Comparison of ENCODE assay signal across 30 cellular contexts in genomic region chr18:40874233-40874632, GRCh38.
A peak's percentile ranks its signal among the peaks of the same experiment; 100 is the strongest.
DNase-seq lines count a peak whose midpoint lies in the region; ATAC-seq and TF ChIP-seq lines count a peak whose summit lies in the region.
"Had no signal": no experiment of that assay in that cellular context is flagged by ENCODE, and none has a peak within 500 bp of the region (broad histone marks: within the 10 kb centered on the region; RNA-seq: fewer than 3 reads in every experiment).

No MANE protein-coding gene starts in this region.

- no peaks in the 10 kb centered on the region for H3K36me3 ChIP-seq in breast epithelium
- no peaks in the 10 kb centered on the region for H3K36me3 ChIP-seq in mammary epithelial cell (ENCODE audit: insufficient read depth, low read length)
- no peaks in the 10 kb centered on the region for H3K36me3 ChIP-seq in neuronal stem cell (replicated peaks in 1 of 2; ENCODE audit: control insufficient read depth in 2 of 2, insufficient read depth in 2 of 2, low read length in 2 of 2)
- H3K36me3 ChIP-seq: ascending aorta, colonic mucosa, ovary had no signal

- 0% methylated on average over 1 of the region's 1 CpG for WGBS in mammary epithelial cell (ENCODE audit: low coverage, missing lambda C conversion rate)
- no CpG with 5 or more reads among the region's 1 CpG for WGBS in neuronal stem cell (ENCODE audit: extremely low coverage in 2 of 2, insufficient read length in 2 of 2, insufficient replicate concordance in 1 of 2), 2 donors

- H2BK12ac ChIP-seq in neuronal stem cell (ENCODE audit: low read length): no peak overlapping the region

- H3K27ac ChIP-seq in breast epithelium: no peak overlapping the region
- H3K27ac ChIP-seq in mammary epithelial cell (ENCODE audit: insufficient read depth, low read depth, low read length): peak overlapping the region; percentile 83
- no peak overlapping the region for H3K27ac ChIP-seq in neuronal stem cell (replicated peaks; ENCODE audit: low read length)
- H3K27ac ChIP-seq: ascending aorta, colonic mucosa, hepatocyte, ovary, testis had no signal

- no peaks in the 10 kb centered on the region for H3K27me3 Mint-ChIP-seq in MCF 10A (ENCODE audit: insufficient read depth, unreplicated experiment)
- H3K27me3 Mint-ChIP-seq: activated CD4-positive, alpha-beta T cell treated with anti-CD3 and anti-CD28 coated beads for 36 hours; memory B cell; naive thymus-derived CD4-positive, alpha-beta T cell; stimulated activated memory B cell treated with anti-CD40 and anti-IgM and Interleukin-4, amounts not matched to agents 10 μg/mL and 1 μg/mL and 100 μg/mL, for 72 hours had no signal

- H2AFZ ChIP-seq in mammary epithelial cell (ENCODE audit: low read depth, low read length) (no peak overlapping the region), neuronal stem cell (ENCODE audit: low read length) (no peak overlapping the region)
- H2AFZ ChIP-seq: hepatocyte had no signal

- H4K91ac ChIP-seq in neuronal stem cell (ENCODE audit: low read depth, low read length, poor library complexity): no peak overlapping the region

- H3K14ac ChIP-seq in neuronal stem cell (ENCODE audit: low read length): no peak overlapping the region

- in situ Hi-C loops in mammary epithelial cell (cut with MboI; ENCODE audit: low sequenced_read_pairs in 2 of 2): no loop called here

- no peak overlapping the region for H3K4me3 Mint-ChIP-seq in MCF 10A (ENCODE audit: unreplicated experiment)
- H3K4me3 Mint-ChIP-seq in stimulated activated effector memory CD8-positive, alpha-beta T cell treated with anti-CD3 and anti-CD28 coated beads, Interleukin-12 subunit alpha, Interleukin-12 subunit beta, amount 100 ng/mL, for 72 hours: no peak overlapping the region
- H3K4me3 Mint-ChIP-seq: activated CD4-positive, alpha-beta T cell treated with anti-CD3 and anti-CD28 coated beads for 36 hours; activated T-cell treated with anti-CD3 and anti-CD28 coated beads, Interleukin-2, amount 50 U/mL, for 72 hours; CD14-positive monocyte; memory B cell; naive thymus-derived CD4-positive, alpha-beta T cell; stimulated activated memory B cell treated with anti-CD40 and anti-IgM and Interleukin-4, amounts not matched to agents 10 μg/mL and 1 μg/mL and 100 μg/mL, for 72 hours had no signal

- H3K4me1 ChIP-seq in breast epithelium (no peaks in the 10 kb centered on the region), mammary epithelial cell (ENCODE audit: insufficient read depth, low read length) (peaks cover 54% of the 10 kb centered on the region), neuronal stem cell (ENCODE audit: control insufficient read depth in 2 of 2, insufficient read depth in 1 of 2, low read depth in 1 of 2, low read length in 2 of 2) (no peaks in the 10 kb centered on the region)
- H3K4me1 ChIP-seq: ascending aorta, colonic mucosa, testis had no signal

- CTCF ChIA-PET in MCF 10A (lab: Yijun Ruan, JAX): interaction anchor here (0.6 kb wide), 1 partner anchor 318 kb away, joined by 3 read pairs; no protein-coding TSS in a partner anchor
- CTCF ChIA-PET in mammary epithelial cell (lab: Charles Lee; ENCODE audit: low non-redundant PET): no interaction called here

- H4K8ac ChIP-seq in neuronal stem cell (ENCODE audit: low read depth, low read length): no peak overlapping the region

- DNase-seq in MCF 10A (ENCODE audit: unreplicated experiment) (peak; percentile 52), breast epithelium (ENCODE audit: low spot score in 2 of 2) (no peak), mammary epithelial cell (peak; percentile 84), iris pigment epithelial cell (ENCODE audit: low read depth) (peak; percentile 77), neuronal stem cell (ENCODE audit: low spot score) (no peak)
- no peak for DNase-seq in stimulated activated effector memory CD8-positive, alpha-beta T cell treated with anti-CD3 and anti-CD28 coated beads, Interleukin-12 subunit alpha, Interleukin-12 subunit beta, amount 100 ng/mL, for 72 hours (ENCODE audit: low spot score in 2 of 2)
- DNase-seq: ACHN; activated CD4-positive, alpha-beta T cell treated with anti-CD3 and anti-CD28 coated beads for 36 hours; activated naive CD4-positive, alpha-beta T cell treated with anti-CD3 and anti-CD28 coated beads, Interleukin-2, amount 50 U/mL, for 16 hours; activated T-cell treated with anti-CD3 and anti-CD28 coated beads, Interleukin-2, amount 50 U/mL, for 72 hours; colonic mucosa; DMS 273 treated with DMSO at 0.1 percent for 48 hours; H7; islet precursor cell; Karpas-422; naive thymus-derived CD4-positive, alpha-beta T cell; NCI-H1048; NCI-H526; ovary; SW 1271; testis had no signal

- H3K27ac Mint-ChIP-seq in MCF 10A (ENCODE audit: low read depth, unreplicated experiment): peak overlapping the region; percentile 73
- no peak overlapping the region for H3K27ac Mint-ChIP-seq in stimulated activated effector memory CD8-positive, alpha-beta T cell treated with anti-CD3 and anti-CD28 coated beads, Interleukin-12 subunit alpha, Interleukin-12 subunit beta, amount 100 ng/mL, for 72 hours
- H3K27ac Mint-ChIP-seq: activated CD4-positive, alpha-beta T cell treated with anti-CD3 and anti-CD28 coated beads for 36 hours; activated T-cell treated with anti-CD3 and anti-CD28 coated beads, Interleukin-2, amount 50 U/mL, for 72 hours; CD14-positive monocyte; memory B cell; naive thymus-derived CD4-positive, alpha-beta T cell; stimulated activated memory B cell treated with anti-CD40 and anti-IgM and Interleukin-4, amounts not matched to agents 10 μg/mL and 1 μg/mL and 100 μg/mL, for 72 hours had no signal

- H3K9me3 ChIP-seq in breast epithelium (no peaks in the 10 kb centered on the region), mammary epithelial cell (replicated peaks; ENCODE audit: insufficient read depth, low read length) (no peaks in the 10 kb centered on the region), neuronal stem cell (replicated peaks in 1 of 2; ENCODE audit: control insufficient read depth in 2 of 2, insufficient read depth in 1 of 2, low read depth in 1 of 2, low read length in 2 of 2) (no peaks in the 10 kb centered on the region)
- H3K9me3 ChIP-seq: ascending aorta, colonic mucosa, ovary, testis had no signal

- no peaks in the 10 kb centered on the region for H3K79me1 ChIP-seq in neuronal stem cell (ENCODE audit: low read depth, low read length)

- H3K9ac ChIP-seq in mammary epithelial cell (ENCODE audit: insufficient read depth, low read length) (peak overlapping the region; percentile 33), neuronal stem cell (ENCODE audit: low read depth, low read length, poor library complexity) (no peak overlapping the region)

- H3K4me3 ChIP-seq in breast epithelium (no peak overlapping the region), mammary epithelial cell (replicated peaks in 1 of 3; ENCODE audit: insufficient read depth in 1 of 3, low read depth in 2 of 3, low read length in 3 of 3) (no peak overlapping the region), neuronal stem cell (ENCODE audit: low read length in 2 of 2) (no peak overlapping the region)
- H3K4me3 ChIP-seq: ascending aorta, colonic mucosa, GM12878, hepatocyte, ovary, testis had no signal

- H3K27me3 ChIP-seq in breast epithelium (no peaks in the 10 kb centered on the region), mammary epithelial cell (ENCODE audit: insufficient read depth, low read length) (no peaks in the 10 kb centered on the region), neuronal stem cell (ENCODE audit: control insufficient read depth in 3 of 3, insufficient read depth in 3 of 3, low read depth in 1 of 3, low read length in 3 of 3) (no peaks in the 10 kb centered on the region)
- H3K27me3 ChIP-seq: ascending aorta, colonic mucosa, hepatocyte, ovary, testis had no signal

- H3K9me3 Mint-ChIP-seq in MCF 10A (ENCODE audit: unreplicated experiment): peaks cover 7% of the 10 kb centered on the region
- H3K9me3 Mint-ChIP-seq in stimulated activated effector memory CD8-positive, alpha-beta T cell treated with anti-CD3 and anti-CD28 coated beads, Interleukin-12 subunit alpha, Interleukin-12 subunit beta, amount 100 ng/mL, for 72 hours: peaks cover 9% of the 10 kb centered on the region
- H3K9me3 Mint-ChIP-seq: memory B cell had no signal

- intact Hi-C loops in MCF 10A (cut with micrococcal nuclease): no loop called here
- intact Hi-C loops in breast epithelium (cut with DNase I; ENCODE audit: low total_unique reads): no loop called here
- intact Hi-C loops in mammary epithelial cell (cut with micrococcal nuclease): loop anchor here (10.0 kb wide), 1 partner anchor 271 kb away; no protein-coding TSS in a partner anchor

- H3K79me2 ChIP-seq in mammary epithelial cell (ENCODE audit: insufficient read depth, low read length): no peaks in the 10 kb centered on the region
- H3K79me2 ChIP-seq: hepatocyte had no signal

- no peak overlapping the region for H2BK120ac ChIP-seq in neuronal stem cell (ENCODE audit: low read depth, low read length)

- no peak overlapping the region for H2BK5ac ChIP-seq in neuronal stem cell (ENCODE audit: low read length)

- peaks cover 17% of the 10 kb centered on the region for H3K4me1 Mint-ChIP-seq in MCF 10A (ENCODE audit: insufficient read depth, unreplicated experiment)
- H3K4me1 Mint-ChIP-seq in stimulated activated effector memory CD8-positive, alpha-beta T cell treated with anti-CD3 and anti-CD28 coated beads, Interleukin-12 subunit alpha, Interleukin-12 subunit beta, amount 100 ng/mL, for 72 hours: no peaks in the 10 kb centered on the region
- H3K4me1 Mint-ChIP-seq: activated CD4-positive, alpha-beta T cell treated with anti-CD3 and anti-CD28 coated beads for 36 hours; CD14-positive monocyte; memory B cell; naive thymus-derived CD4-positive, alpha-beta T cell; stimulated activated memory B cell treated with anti-CD40 and anti-IgM and Interleukin-4, amounts not matched to agents 10 μg/mL and 1 μg/mL and 100 μg/mL, for 72 hours had no signal

- no peak overlapping the region for H2AK5ac ChIP-seq in neuronal stem cell (ENCODE audit: low read depth, low read length)

- no peak overlapping the region for H3K4ac ChIP-seq in neuronal stem cell (ENCODE audit: low read length)

- H3K4me2 ChIP-seq in mammary epithelial cell (ENCODE audit: insufficient read depth, low read depth, low read length) (peak overlapping the region; percentile 39), neuronal stem cell (ENCODE audit: insufficient read depth, low read length, poor library complexity, severe bottlenecking) (no peak overlapping the region)
- H3K4me2 ChIP-seq: hepatocyte had no signal

- no TSS peak for BruUV-seq in MCF 10A (replicated peaks; lab: Mats Ljungman, UMichigan)
- BruUV-seq in mammary epithelial cell (replicated peaks; lab: Mats Ljungman, UMichigan): no TSS peak

- no peak overlapping the region for H2BK15ac ChIP-seq in neuronal stem cell (ENCODE audit: low read length)

- dilution Hi-C loops in mammary epithelial cell (cut with HindIII; ENCODE audit: low sequenced_read_pairs): no loop called here

- TF ChIP-seq POLR2A in breast epithelium (IDR thresholded peaks at IDR 0.05): no peak

- no peaks in the 10 kb centered on the region for H3K36me3 Mint-ChIP-seq in MCF 10A (ENCODE audit: insufficient read depth, unreplicated experiment)
- no peaks in the 10 kb centered on the region for H3K36me3 Mint-ChIP-seq in stimulated activated effector memory CD8-positive, alpha-beta T cell treated with anti-CD3 and anti-CD28 coated beads, Interleukin-12 subunit alpha, Interleukin-12 subunit beta, amount 100 ng/mL, for 72 hours
- H3K36me3 Mint-ChIP-seq: CD14-positive monocyte; memory B cell; naive thymus-derived CD4-positive, alpha-beta T cell; stimulated activated memory B cell treated with anti-CD40 and anti-IgM and Interleukin-4, amounts not matched to agents 10 μg/mL and 1 μg/mL and 100 μg/mL, for 72 hours had no signal

- POLR2A ChIA-PET in MCF 10A (lab: Yijun Ruan, JAX): interaction anchor here (0.7 kb wide), 1 partner anchor 698 kb away, joined by 3 read pairs; no protein-coding TSS in a partner anchor

- H3K18ac ChIP-seq in neuronal stem cell (ENCODE audit: low read length): no peak overlapping the region

- ATAC-seq in GM18502 (IDR thresholded peaks at IDR 0.05; ENCODE audit: poor library complexity, unreplicated experiment): no peak
- ATAC-seq in stimulated activated effector memory CD8-positive, alpha-beta T cell treated with anti-CD3 and anti-CD28 coated beads, Interleukin-12 subunit alpha, Interleukin-12 subunit beta, amount 100 ng/mL, for 72 hours: no peak
- ATAC-seq in GM21526 (IDR thresholded peaks at IDR 0.05; ENCODE audit: low FRiP score, unreplicated experiment): no peak
- ATAC-seq: activated CD4-positive, alpha-beta T cell treated with anti-CD3 and anti-CD28 coated beads for 36 hours; activated T-cell treated with anti-CD3 and anti-CD28 coated beads, Interleukin-2, amount 50 U/mL, for 72 hours; GM12878; naive thymus-derived CD4-positive, alpha-beta T cell; sciatic nerve; stimulated activated memory B cell treated with anti-CD40 and anti-IgM and Interleukin-4, amounts not matched to agents 10 μg/mL and 1 μg/mL and 100 μg/mL, for 72 hours had no signal

- H4K20me1 ChIP-seq in mammary epithelial cell (ENCODE audit: insufficient read depth, low read length): no peaks in the 10 kb centered on the region

- no peak overlapping the region for H3K23ac ChIP-seq in neuronal stem cell (ENCODE audit: low read depth, low read length, poor library complexity)

- TF ChIP-seq CTCF in MCF 10A (IDR thresholded peaks at IDR 0.05; ENCODE audit: unreplicated experiment): no peak
- no peak for TF ChIP-seq CTCF in breast epithelium (IDR thresholded peaks at IDR 0.05)
- TF ChIP-seq CTCF in mammary epithelial cell (conservative IDR thresholded peaks at IDR 0.05 in 1 of 2, IDR thresholded peaks at IDR 0.05 in 1 of 2; ENCODE audit: extremely low read depth in 1 of 2, insufficient read depth in 1 of 2, low read depth in 1 of 2, low read length in 2 of 2): no peak

Comparison
In these comparisons a context has a peak if more than half of its experiments do, and no peak if none do; other contexts are left out.
1. DNase-seq: peak in MCF 10A (single experiment), mammary epithelial cell (single experiment) and iris pigment epithelial cell (single experiment); none in breast epithelium (0 of 2), stimulated activated effector memory CD8-positive, alpha-beta T cell treated with anti-CD3 and anti-CD28 coated beads, Interleukin-12 subunit alpha, Interleukin-12 subunit beta, amount 100 ng/mL, for 72 hours (0 of 2) and neuronal stem cell (single experiment).